Comparison of ENCODE assay signal across 8 cellular contexts in genomic region chr19:11964858-11965645, GRCh38. TPM values are rescaled to one million over a fixed set of nuclear protein-coding genes. Genes with fewer than 3 reads are reported as not detected.
DNase-seq lines count a peak whose midpoint lies in the region; ATAC-seq and TF ChIP-seq lines count a peak whose summit lies in the region.

Gene ZNF763 (plus strand): TSS chr19:11965040. CDS start chr19:11965209, 169 bp downstream.

- peaks cover 7% of the 10 kb centered on the region for H3K27me3 Mint-ChIP-seq in GM23338 (ENCODE audit: insufficient read depth, low read depth, poor library complexity)

- WGBS in adrenal gland, 4 donors: 0 to 1% (median 0%) methylated on average over 14 to 47 of the region's 47 CpGs
- WGBS in transverse colon (ENCODE audit: low coverage in 1 of 2), 2 donors: 0% methylated on average over 4 to 41 of the region's 47 CpGs

- H3K9me2 ChIP-seq in GM23338 (ENCODE audit: insufficient read depth) (no peaks in the 10 kb centered on the region), MM.1S (replicated peaks; ENCODE audit: insufficient read depth, low read length) (no peaks in the 10 kb centered on the region)

- peak within 1 kb of the TSS; percentile 97 for H2AFZ ChIP-seq in DND-41 (ENCODE audit: low read depth, low read length)
- H2AFZ ChIP-seq in GM23338: peak within 1 kb of the TSS; percentile 94
- H2AFZ ChIP-seq in MM.1S (ENCODE audit: low read length): peak within 1 kb of the TSS; percentile 74

- H3K4me1 ChIP-seq in DND-41 (ENCODE audit: insufficient read depth, low read length) (peaks cover 29% of the 10 kb centered on the region), GM23338 (ENCODE audit: insufficient read depth) (peaks cover 13% of the 10 kb centered on the region), MM.1S (ENCODE audit: low read length) (peaks cover 10% of the 10 kb centered on the region; the same call in 1 of the 2 replicates), adrenal gland (replicated peaks in 1 of 2) (peaks cover 12 to 14% of the 10 kb centered on the region in 2 donors), left ventricle myocardium inferior (peaks cover 21% of the 10 kb centered on the region), transverse colon (peaks cover 7 to 23% (median 17%) of the 10 kb centered on the region in 4 donors)

- H3K4me2 ChIP-seq in DND-41 (ENCODE audit: insufficient read depth, low read length): peak within 1 kb of the TSS; percentile 90
- peak within 1 kb of the TSS; percentile 78 for H3K4me2 ChIP-seq in GM23338
- peak within 1 kb of the TSS; percentile 79 for H3K4me2 ChIP-seq in MM.1S (ENCODE audit: low read depth, low read length)

- H3F3A ChIP-seq in GM23338 (replicated peaks; ENCODE audit: low read depth): 0 out of 2 replicates have a peak, but pooled peaks cover 4% of the 10 kb centered on the region
- peaks cover 6% of the 10 kb centered on the region for H3F3A ChIP-seq in MM.1S (ENCODE audit: insufficient read depth, low read length)

- no peak within 1 kb of the TSS for H3K27ac Mint-ChIP-seq in GM23338

- peak; percentile 92 for DNase-seq in DND-41
- DNase-seq in GM23338 (ENCODE audit: low spot score): peak; percentile 99
- DNase-seq in MM.1S: peak; percentile 93
- DNase-seq in T follicular helper cell (ENCODE audit: low read depth): peak; percentile 85
- DNase-seq in adrenal gland: peak; percentile 91 to 97 (median 95)
- peak; percentile 95 for DNase-seq in left ventricle myocardium inferior
- DNase-seq in pons (ENCODE audit: low spot score): peak; percentile 97
- peak; percentile 98 for DNase-seq in transverse colon

- H3K79me2 ChIP-seq in DND-41 (ENCODE audit: insufficient read depth, low read length): no peaks in the 10 kb centered on the region
- H3K79me2 ChIP-seq in GM23338 (replicated peaks; ENCODE audit: insufficient read depth): no peaks in the 10 kb centered on the region
- H3K79me2 ChIP-seq in MM.1S (ENCODE audit: low read length): no peaks in the 10 kb centered on the region

- H3K4me3 ChIP-seq in DND-41 (ENCODE audit: low read depth in 1 of 2, low read length in 2 of 2) (peak within 1 kb of the TSS; percentile 69 to 86), GM23338 (peak within 1 kb of the TSS; percentile 72), MM.1S (ENCODE audit: low read length) (peak within 1 kb of the TSS; percentile 73), adrenal gland (peak within 1 kb of the TSS; percentile 25 to 95 (median 52)), left ventricle myocardium inferior (peak within 1 kb of the TSS; percentile 82), transverse colon (peak within 1 kb of the TSS; percentile 67 to 90 (median 75))

- H3K4me1 Mint-ChIP-seq in GM23338: no peaks in the 10 kb centered on the region

- no peaks in the 10 kb centered on the region for H4K20me1 ChIP-seq in DND-41 (ENCODE audit: insufficient read depth, low read length)
- no peaks in the 10 kb centered on the region; the same call in 1 of the 2 replicates for H4K20me1 ChIP-seq in GM23338 (replicated peaks; ENCODE audit: insufficient read depth)
- no peaks in the 10 kb centered on the region for H4K20me1 ChIP-seq in MM.1S (ENCODE audit: insufficient read depth, low read length)

- in situ Hi-C loops in transverse colon (cut with MboI; ENCODE audit: low pct_ligation_motif_present in 1 of 4, low pct_unique_long_range_greater_than_20kb in 1 of 4, low sequenced_read_pairs in 3 of 4): no loop called here

- ATAC-seq in DND-41 (ENCODE audit: insufficient read depth, low read depth) (peak; percentile 94), GM23338 (peak; percentile 71)

- H3K27ac ChIP-seq in DND-41 (ENCODE audit: low read length): peak within 1 kb of the TSS; percentile 85
- H3K27ac ChIP-seq in GM23338 (ENCODE audit: low read depth): peak within 1 kb of the TSS; percentile 90
- peak within 1 kb of the TSS; percentile 26; the same call in 1 of the 2 replicates for H3K27ac ChIP-seq in MM.1S (ENCODE audit: low read length)
- H3K27ac ChIP-seq in adrenal gland: peak within 1 kb of the TSS; percentile 47 to 96 (median 88)
- H3K27ac ChIP-seq in left ventricle myocardium inferior (replicated peaks): peak within 1 kb of the TSS; percentile 94
- peak within 1 kb of the TSS; percentile 89 to 99 (median 94) for H3K27ac ChIP-seq in transverse colon

- H3K9ac ChIP-seq in DND-41 (ENCODE audit: low read depth, low read length) (peak within 1 kb of the TSS; percentile 71), MM.1S (ENCODE audit: low read length) (peak within 1 kb of the TSS; percentile 61)

- H3K9me3 ChIP-seq in DND-41 (ENCODE audit: insufficient read depth, low read length, severe bottlenecking) (no peaks in the 10 kb centered on the region), MM.1S (replicated peaks; ENCODE audit: insufficient read depth, low read length) (no peaks in the 10 kb centered on the region), adrenal gland (replicated peaks in 1 of 3) (no peaks in the 10 kb centered on the region), left ventricle myocardium inferior (replicated peaks) (no peaks in the 10 kb centered on the region), transverse colon (no peaks in the 10 kb centered on the region)

- no peak within 1 kb of the TSS for H3K4me3 Mint-ChIP-seq in GM23338

- H3K9me3 Mint-ChIP-seq in GM23338: peaks cover 98% of the 10 kb centered on the region

- peaks cover 41% of the 10 kb centered on the region for H3K36me3 Mint-ChIP-seq in GM23338 (ENCODE audit: low read depth)

- TF ChIP-seq CTCF in DND-41 (IDR thresholded peaks at IDR 0.05; ENCODE audit: borderline replicate concordance, extremely low read depth, low read length, poor library complexity, severe bottlenecking) (no peak), GM23338 (conservative IDR thresholded peaks at IDR 0.05; ENCODE audit: low read depth in 2 of 2) (no peak), MM.1S (IDR thresholded peaks at IDR 0.05; ENCODE audit: low read length) (no peak), adrenal gland (IDR thresholded peaks at IDR 0.05) (no peak), left ventricle myocardium inferior (IDR thresholded peaks at IDR 0.05; ENCODE audit: borderline replicate concordance) (no peak), transverse colon (IDR thresholded peaks at IDR 0.05) (no peak)

- TF ChIP-seq EP300 in transverse colon (IDR thresholded peaks at IDR 0.05; ENCODE audit: low read depth): no peak

- intact Hi-C loops in adrenal gland (cut with DNase I) (no loop called here), left ventricle myocardium inferior (cut with micrococcal nuclease) (no loop called here), transverse colon (cut with DNase I; ENCODE audit: low total_unique reads) (loop anchor here (1.0 kb wide), 1 partner anchor 23 kb away; no protein-coding TSS in a partner anchor)

- H3K27me3 ChIP-seq in DND-41 (ENCODE audit: insufficient read depth, low read length, poor library complexity) (no peaks in the 10 kb centered on the region), GM23338 (ENCODE audit: insufficient read depth) (peaks cover 17% of the 10 kb centered on the region), MM.1S (replicated peaks; ENCODE audit: insufficient read depth, low read length) (no peaks in the 10 kb centered on the region), adrenal gland (no peaks in the 10 kb centered on the region), left ventricle myocardium inferior (ENCODE audit: low read depth) (no peaks in the 10 kb centered on the region), transverse colon (no peaks in the 10 kb centered on the region)

- H3K36me3 ChIP-seq in DND-41 (ENCODE audit: insufficient read depth, low read length) (no peaks in the 10 kb centered on the region), GM23338 (ENCODE audit: insufficient read depth) (no peaks in the 10 kb centered on the region), MM.1S (replicated peaks; ENCODE audit: insufficient read depth, low read length) (no peaks in the 10 kb centered on the region), adrenal gland (replicated peaks in 1 of 2) (no peaks in the 10 kb centered on the region), left ventricle myocardium inferior (no peaks in the 10 kb centered on the region), transverse colon (no peaks in the 10 kb centered on the region)

- TF ChIP-seq POLR2A in adrenal gland (IDR thresholded peaks at IDR 0.05) (peak in 1 of 2 donors; percentile 60), transverse colon (IDR thresholded peaks at IDR 0.05) (peak; percentile 54)

TF ChIP-seq in GM23338, 12 proteins besides CTCF, POLR2A, EP300 and RAD21 (continues in another document):
- TF ChIP-seq EZH2 (IDR thresholded peaks at IDR 0.05; ENCODE audit: low read depth, unreplicated experiment) (no peak), NANOG (IDR thresholded peaks at IDR 0.05; ENCODE audit: borderline replicate concordance) (no peak), EZH2phosphoT487 (IDR thresholded peaks at IDR 0.05; ENCODE audit: unreplicated experiment) (no peak), REST (IDR thresholded peaks at IDR 0.05; ENCODE audit: unreplicated experiment) (no peak), STAT1 (IDR thresholded peaks at IDR 0.05; ENCODE audit: unreplicated experiment) (no peak)

RNA-seq across cellular contexts. Expression of gene ZNF763, which starts in this region (rescaled TPM):
- total RNA-seq in GM23338 (2014; rRNA removed; shearing (Covaris generic)): 0.87 and 2.2 TPM in 2 replicates
- 0.61 and 1.7 TPM in 2 replicates for polyA plus RNA-seq in GM23338 (2016; fragmentation: Nextera tagmentation; extraction: Ambion mirVana)
- total RNA-seq in adrenal gland: 1 to 10 TPM; 1.8 to 6.2 (median 3.2) TPM
- polyA plus RNA-seq in adrenal gland: 10 to 100 TPM in 1 of 3 donors, 1 to 10 TPM in 2; 5.5 to 11.9 (median 7.2) TPM
- total RNA-seq in left ventricle myocardium inferior: 3.1 TPM
- 10 to 100 TPM in 2 of 4 donors, 1 to 10 TPM in 2; 7.1 to 15.1 (median 9.5) TPM for total RNA-seq in transverse colon

Comparison
In these comparisons a context has a peak if more than half of its experiments do, and no peak if none do; other contexts are left out.
1. Peak in every context shown above with its lines: DNase-seq, ATAC-seq, H3K4me3 ChIP-seq and H3K27ac ChIP-seq.
2. H3K27ac ChIP-seq: peak in every context shown above with its lines; median percentile 94 in left ventricle myocardium inferior; 94 in transverse colon; 90 in GM23338; 88 in adrenal gland; 85 in DND-41; 26 in MM.1S.